Comparison of ENCODE assay signal across 8 cellular contexts in genomic region chr7:80134105-80134535, GRCh38. TPM values are rescaled to one million over a fixed set of nuclear protein-coding genes. Genes with fewer than 3 reads are reported as not detected.
DNase-seq lines count a peak whose midpoint lies in the region; ATAC-seq and TF ChIP-seq lines count a peak whose summit lies in the region.

No MANE protein-coding gene starts in this region.

- peaks cover 4% of the 10 kb centered on the region for H3K4me1 ChIP-seq in CD8-positive, alpha-beta T cell (ENCODE audit: insufficient read depth, low read length)
- H3K4me1 ChIP-seq in Peyer's patch, result peaks cover 0 to 6% (median 0%) of the 10 kb centered on the region in 4 donors

- H3K4me3 Mint-ChIP-seq in CD8-positive, alpha-beta T cell, result peak overlapping the region; percentile 72
- peak overlapping the region; percentile 80 for H3K4me3 Mint-ChIP-seq in osteocyte (ENCODE audit: unreplicated experiment)

- intact Hi-C loops in CD8-positive, alpha-beta T cell (cut with DNase I, micrococcal nuclease), result loop anchor here in 1 of 2 experiments (2.0 kb wide), 1 partner anchor 259 kb away; no protein-coding TSS in a partner anchor

- no peak for TF ChIP-seq CTCF in CD8-positive, alpha-beta T cell (IDR thresholded peaks at IDR 0.05)
- no peak for TF ChIP-seq CTCF in Peyer's patch (IDR thresholded peaks at IDR 0.05)
- TF ChIP-seq CTCF in fibroblast of the aortic adventitia (IDR thresholded peaks at IDR 0.05; ENCODE audit: insufficient read depth, low read length), result no peak
- TF ChIP-seq CTCF in osteocyte (IDR thresholded peaks at IDR 0.05), result no peak

- no peak overlapping the region for H3K4me3 ChIP-seq in CD8-positive, alpha-beta T cell (ENCODE audit: low read depth, low read length)
- H3K4me3 ChIP-seq in Peyer's patch (peak overlapping the region; percentile 44 to 91 (median 68)), fibroblast of the aortic adventitia (ENCODE audit: low read depth, low read length) (peak overlapping the region; percentile 87)

- no peak for ATAC-seq in CD8-positive, alpha-beta T cell
- ATAC-seq in GM19023 (IDR thresholded peaks at IDR 0.05; ENCODE audit: unreplicated experiment), result no peak

- TF ChIP-seq POLR2A in Peyer's patch (IDR thresholded peaks at IDR 0.05), result no peak

- peaks cover 19% of the 10 kb centered on the region for H3K4me1 Mint-ChIP-seq in CD8-positive, alpha-beta T cell (ENCODE audit: low read depth)
- H3K4me1 Mint-ChIP-seq in osteocyte (ENCODE audit: unreplicated experiment), result peaks cover 40% of the 10 kb centered on the region

- POLR2A ChIA-PET in CD8-positive, alpha-beta T cell (lab: Charles Lee), result no interaction called here

- H3K27me3 Mint-ChIP-seq in CD8-positive, alpha-beta T cell (ENCODE audit: low read depth), result peaks cover 20% of the 10 kb centered on the region
- H3K27me3 Mint-ChIP-seq in osteocyte (ENCODE audit: unreplicated experiment), result no peaks in the 10 kb centered on the region

- H3K27ac Mint-ChIP-seq in CD8-positive, alpha-beta T cell, result peak overlapping the region; percentile 10
- peak overlapping the region; percentile 96 for H3K27ac Mint-ChIP-seq in osteocyte (ENCODE audit: unreplicated experiment)

- H3K36me3 ChIP-seq in CD8-positive, alpha-beta T cell (ENCODE audit: insufficient read depth, low read length), result no peaks in the 10 kb centered on the region
- H3K36me3 ChIP-seq in Peyer's patch, result no peaks in the 10 kb centered on the region

- H3K9me3 Mint-ChIP-seq in CD8-positive, alpha-beta T cell, result no peaks in the 10 kb centered on the region
- no peaks in the 10 kb centered on the region for H3K9me3 Mint-ChIP-seq in osteocyte (ENCODE audit: unreplicated experiment)

- no peak for DNase-seq in CD8-positive, alpha-beta T cell
- DNase-seq in Peyer's patch (peak in 1 of 3 donors; percentile 16), fibroblast of the aortic adventitia (ENCODE audit: low read depth) (no peak), osteocyte (ENCODE audit: extremely low spot score, unreplicated experiment) (no peak), SKM-1 treated with dmso at 0.1 percent for 144 hours (lab: John Stamatoyannopoulos, UW; ENCODE audit: unreplicated experiment) (no peak), SHP77 (lab: John Stamatoyannopoulos, UW) (no peak)
- no peak for DNase-seq in stimulated activated CD8-positive, alpha-beta memory T cell treated with anti-CD3 and anti-CD28 coated beads, Interleukin-4, amount 100 ng/mL, for 48 hours

- H3K36me3 Mint-ChIP-seq in CD8-positive, alpha-beta T cell, result peaks cover 3% of the 10 kb centered on the region
- H3K36me3 Mint-ChIP-seq in osteocyte (ENCODE audit: unreplicated experiment), result peaks cover 3% of the 10 kb centered on the region

- H3K9me3 ChIP-seq in CD8-positive, alpha-beta T cell (ENCODE audit: low read length), result no peaks in the 10 kb centered on the region
- H3K9me3 ChIP-seq in Peyer's patch, result no peaks in the 10 kb centered on the region

- H3K27ac ChIP-seq in CD8-positive, alpha-beta T cell (ENCODE audit: low read depth, low read length), result no peak overlapping the region
- peak overlapping the region; percentile 68 to 85 (median 72) for H3K27ac ChIP-seq in Peyer's patch

- H3K27me3 ChIP-seq in CD8-positive, alpha-beta T cell (ENCODE audit: insufficient read depth, low read length), result no peaks in the 10 kb centered on the region
- no peaks in the 10 kb centered on the region for H3K27me3 ChIP-seq in Peyer's patch

- CTCF ChIA-PET in CD8-positive, alpha-beta T cell (lab: Charles Lee), result interaction anchor here (0.7 to 1.2 kb wide), 4 partner anchors 11 to 258 kb away, joined by 3 to 4 read pairs (median 3); no protein-coding TSS in a partner anchor

RNA-seq across cellular contexts. Expression of gene GNAI1, which starts 0.5 kb away (rescaled TPM):
- under 1 TPM; 0.30 to 0.36 TPM for total RNA-seq in CD8-positive, alpha-beta T cell
- total RNA-seq in Peyer's patch (10 to 100 TPM in 1 of 4 donors, 1 to 10 TPM in 3; 5.5 to 13.3 (median 8.1) TPM), fibroblast of the aortic adventitia (ENCODE audit: low replicate concordance) (25.8 and 46.7 TPM in 2 replicates), osteocyte (44.4 and 44.5 TPM in 2 replicates)

Comparison
In these comparisons a context has a peak if more than half of its experiments do, and no peak if none do; other contexts are left out.
1. RNA of gene GNAI1, which starts 0.5 kb away (total RNA-seq): 44.4 to 44.5 TPM in osteocyte, 25.8 to 46.7 TPM in fibroblast of the aortic adventitia and 5.5 to 13.3 TPM in Peyer's patch; 0.30 to 0.36 TPM in CD8-positive, alpha-beta T cell; every median in the first group is over 4 times any median in the second.